In genomic region chr12:47264951-47265350, GRCh38 we compare ENCODE assay signal across 18 cellular contexts.
DNase-seq lines count a peak whose midpoint lies in the region; ATAC-seq, FAIRE-seq and TF ChIP-seq lines count a peak whose summit lies in the region.
"Had no signal": no experiment of that assay in that cellular context is flagged by ENCODE, and none has a peak within 500 bp of the region (broad histone marks: within the 10 kb centered on the region; RNA-seq: fewer than 3 reads in every experiment).

No MANE protein-coding gene starts in this region.

- no peak overlapping the region for H3K4me2 ChIP-seq in K562 (ENCODE audit: insufficient read depth, low read length)
- no peak overlapping the region for H3K4me2 ChIP-seq in MM.1S (ENCODE audit: low read depth, low read length)
- H3K4me2 ChIP-seq: BLaER1 treated with 17β-estradiol and CSF1 and Interleukin-3, amounts not matched to agents 10 nM and 100 nM; GM23338 had no signal

- H3K9me3 Mint-ChIP-seq in activated naive CD4-positive, alpha-beta T cell treated with anti-CD3 and anti-CD28 coated beads, Interleukin-2, amount 50 U/mL, for 24 hours = peaks cover 12% of the 10 kb centered on the region
- peaks cover 0 to 11% (median 3%) of the 10 kb centered on the region in 11 donors for H3K9me3 Mint-ChIP-seq in naive thymus-derived CD4-positive, alpha-beta T cell
- H3K9me3 Mint-ChIP-seq in stimulated activated memory B cell treated with anti-CD40 and anti-IgM and Interleukin-4, amounts not matched to agents 10 μg/mL and 1 μg/mL and 100 μg/mL, for 72 hours = peaks cover 2% of the 10 kb centered on the region
- H3K9me3 Mint-ChIP-seq: GM23338 had no signal

- peaks cover 0 to 14% of the 10 kb centered on the region in 2 experiments; a peak in 4 of 5 replicates for H3K4me1 ChIP-seq in K562 (replicated peaks in 1 of 2; ENCODE audit: control insufficient read depth in 2 of 2, insufficient read depth in 2 of 2, low read length in 2 of 2)
- peaks cover 9 to 18% of the 10 kb centered on the region in 2 donors for H3K4me1 ChIP-seq in naive thymus-derived CD4-positive, alpha-beta T cell (ENCODE audit: control insufficient read depth in 2 of 2, insufficient read depth in 2 of 2, low read length in 2 of 2)
- H3K4me1 ChIP-seq in MM.1S (ENCODE audit: low read length) = peaks cover 23% of the 10 kb centered on the region

- H3K4me3 ChIP-seq in K562 = no peak overlapping the region
- H3K4me3 ChIP-seq in naive thymus-derived CD4-positive, alpha-beta T cell (ENCODE audit: low read length) = no peak overlapping the region
- H3K4me3 ChIP-seq in MM.1S (ENCODE audit: low read length) = no peak overlapping the region
- H3K4me3 ChIP-seq: BLaER1 treated with 17β-estradiol and CSF1 and Interleukin-3, amounts not matched to agents 10 nM and 100 nM; GM23338 had no signal

- intact Hi-C loops in K562 (cut with micrococcal nuclease) = no loop called here
- intact Hi-C loops in naive thymus-derived CD4-positive, alpha-beta T cell (cut with micrococcal nuclease) = loop anchor here in 1 of 2 donors (2.0 kb wide), 1 partner anchor 20 kb away; no protein-coding TSS in a partner anchor

- H3K4me1 Mint-ChIP-seq in activated naive CD4-positive, alpha-beta T cell treated with anti-CD3 and anti-CD28 coated beads, Interleukin-2, amount 50 U/mL, for 24 hours = peaks cover 46% of the 10 kb centered on the region
- peaks cover 28 to 63% (median 52%) of the 10 kb centered on the region in 7 donors for H3K4me1 Mint-ChIP-seq in naive thymus-derived CD4-positive, alpha-beta T cell
- peaks cover 31% of the 10 kb centered on the region for H3K4me1 Mint-ChIP-seq in stimulated activated memory B cell treated with anti-CD40 and anti-IgM and Interleukin-4, amounts not matched to agents 10 μg/mL and 1 μg/mL and 100 μg/mL, for 72 hours
- H3K4me1 Mint-ChIP-seq: GM23338 had no signal

- no peaks in the 10 kb centered on the region for H3K9me3 ChIP-seq in K562 (replicated peaks; ENCODE audit: control insufficient read depth, insufficient read depth, low read depth, low read length)
- no peaks in the 10 kb centered on the region for H3K9me3 ChIP-seq in naive thymus-derived CD4-positive, alpha-beta T cell (ENCODE audit: control insufficient read depth in 2 of 3, low read length in 3 of 3)
- H3K9me3 ChIP-seq in MM.1S (replicated peaks; ENCODE audit: insufficient read depth, low read length) = no peaks in the 10 kb centered on the region

- POLR2A ChIA-PET in K562 (lab: Yijun Ruan, JAX) = interaction anchor here (0.7 to 1.3 kb wide), 2 partner anchors 8 to 142 kb away, joined by 3 to 6 read pairs; no protein-coding TSS in a partner anchor
- POLR2A ChIA-PET in naive thymus-derived CD4-positive, alpha-beta T cell (lab: Charles Lee) = interaction anchor here (0.6 to 1.1 kb wide), 3 partner anchors 12 to 440 kb away, joined by 3 to 4 read pairs (median 3); no protein-coding TSS in a partner anchor

- no TSS peak for BruUV-seq in K562 (replicated peaks; lab: Mats Ljungman, UMichigan)

- TF ChIP-seq EP300 in K562 (IDR thresholded peaks at IDR 0.05; ENCODE audit: low read length) = no peak

- H3F3A ChIP-seq in MM.1S (ENCODE audit: insufficient read depth, low read length) = peaks cover 7% of the 10 kb centered on the region; the same call in 1 of the 2 replicates

- H3K9ac ChIP-seq in K562 (ENCODE audit: insufficient read depth in 1 of 2, low read depth in 2 of 2, low read length in 2 of 2) = no peak overlapping the region
- H3K9ac ChIP-seq in MM.1S (ENCODE audit: low read length) = no peak overlapping the region
- H3K9ac ChIP-seq: BLaER1 treated with 17β-estradiol and CSF1 and Interleukin-3, amounts not matched to agents 10 nM and 100 nM had no signal

- FAIRE-seq in K562 (lab: Jason Lieb, UNC) = no peak
- FAIRE-seq: GM12892 had no signal

- no peak for TF ChIP-seq RAD21 in K562 (CRISPR knock-in tag; conservative IDR thresholded peaks at IDR 0.05 in 1 of 2, IDR thresholded peaks at IDR 0.05 in 1 of 2)

- CTCF ChIA-PET in K562 (lab: Yijun Ruan, JAX; ENCODE audit: low intra/inter-chr PET ratio) = no interaction called here
- CTCF ChIA-PET in naive thymus-derived CD4-positive, alpha-beta T cell (lab: Charles Lee) = no interaction called here

- peaks cover 10% of the 10 kb centered on the region for H3K36me3 Mint-ChIP-seq in activated naive CD4-positive, alpha-beta T cell treated with anti-CD3 and anti-CD28 coated beads, Interleukin-2, amount 50 U/mL, for 24 hours
- peaks cover 10 to 25% (median 14%) of the 10 kb centered on the region in 5 donors for H3K36me3 Mint-ChIP-seq in naive thymus-derived CD4-positive, alpha-beta T cell
- H3K36me3 Mint-ChIP-seq in stimulated activated memory B cell treated with anti-CD40 and anti-IgM and Interleukin-4, amounts not matched to agents 10 μg/mL and 1 μg/mL and 100 μg/mL, for 72 hours = no peaks in the 10 kb centered on the region

- no peaks in the 10 kb centered on the region for H4K20me1 ChIP-seq in K562 (replicated peaks; ENCODE audit: control insufficient read depth, insufficient read depth, low read length)
- no peaks in the 10 kb centered on the region for H4K20me1 ChIP-seq in MM.1S (ENCODE audit: insufficient read depth, low read length)
- H4K20me1 ChIP-seq: BLaER1 treated with 17β-estradiol and CSF1 and Interleukin-3, amounts not matched to agents 10 nM and 100 nM had no signal

- TF ChIP-seq CTCF in K562 (IDR thresholded peaks at IDR 0.05 in 2 of 3, conservative IDR thresholded peaks at IDR 0.05 in 1 of 3; ENCODE audit: insufficient read depth in 2 of 3, low read depth in 1 of 3, low read length in 3 of 3) (no peak), MM.1S (IDR thresholded peaks at IDR 0.05; ENCODE audit: low read length) (no peak)

- H2AFZ ChIP-seq in K562 (ENCODE audit: low read depth, low read length) (peak overlapping the region; percentile 62), MM.1S (ENCODE audit: low read length) (no peak overlapping the region)
- H2AFZ ChIP-seq: GM23338 had no signal

- H3K27me3 Mint-ChIP-seq in activated naive CD4-positive, alpha-beta T cell treated with anti-CD3 and anti-CD28 coated beads, Interleukin-2, amount 50 U/mL, for 24 hours = no peaks in the 10 kb centered on the region
- H3K27me3 Mint-ChIP-seq in naive thymus-derived CD4-positive, alpha-beta T cell = no peaks in the 10 kb centered on the region
- H3K27me3 Mint-ChIP-seq in stimulated activated memory B cell treated with anti-CD40 and anti-IgM and Interleukin-4, amounts not matched to agents 10 μg/mL and 1 μg/mL and 100 μg/mL, for 72 hours = no peaks in the 10 kb centered on the region
- H3K27me3 Mint-ChIP-seq: CD4-positive, alpha-beta T cell had no signal

- peak overlapping the region; percentile 1 for H3K27ac Mint-ChIP-seq in activated naive CD4-positive, alpha-beta T cell treated with anti-CD3 and anti-CD28 coated beads, Interleukin-2, amount 50 U/mL, for 24 hours
- H3K27ac Mint-ChIP-seq in naive thymus-derived CD4-positive, alpha-beta T cell = peak overlapping the region in 5 of 9 donors; percentile 8 to 81 (median 46)
- H3K27ac Mint-ChIP-seq in stimulated activated memory B cell treated with anti-CD40 and anti-IgM and Interleukin-4, amounts not matched to agents 10 μg/mL and 1 μg/mL and 100 μg/mL, for 72 hours = peak overlapping the region; percentile 11
- H3K27ac Mint-ChIP-seq: CD4-positive, alpha-beta T cell; GM23338 had no signal

- ATAC-seq in K562 (no peak), HG02759 (IDR thresholded peaks at IDR 0.05; ENCODE audit: unreplicated experiment) (no peak)
- ATAC-seq in naive thymus-derived CD4-positive, alpha-beta T cell = no peak
- ATAC-seq in stimulated activated memory B cell treated with anti-CD40 and anti-IgM and Interleukin-4, amounts not matched to agents 10 μg/mL and 1 μg/mL and 100 μg/mL, for 72 hours = no peak
- ATAC-seq: GM23338 had no signal

- DNase-seq in activated naive CD4-positive, alpha-beta T cell (lab: John Stamatoyannopoulos, UW) = no peak
- DNase-seq in K562 (ENCODE audit: extremely low read depth in 1 of 4, low spot score in 3 of 4) (no peak), hypothalamus (lab: John Stamatoyannopoulos, UW) (no peak), MM.1S (no peak)
- DNase-seq in naive thymus-derived CD4-positive, alpha-beta T cell = no peak
- DNase-seq: AML-193; CD4-positive, alpha-beta T cell; DND-41; GDM1; H7 had no signal

- no peak overlapping the region for H3K4me3 Mint-ChIP-seq in activated naive CD4-positive, alpha-beta T cell treated with anti-CD3 and anti-CD28 coated beads, Interleukin-2, amount 50 U/mL, for 24 hours
- H3K4me3 Mint-ChIP-seq in naive thymus-derived CD4-positive, alpha-beta T cell = no peak overlapping the region
- H3K4me3 Mint-ChIP-seq in stimulated activated memory B cell treated with anti-CD40 and anti-IgM and Interleukin-4, amounts not matched to agents 10 μg/mL and 1 μg/mL and 100 μg/mL, for 72 hours = no peak overlapping the region
- H3K4me3 Mint-ChIP-seq: CD4-positive, alpha-beta T cell; GM23338 had no signal

- H3K9me1 ChIP-seq in K562 (ENCODE audit: control insufficient read depth, insufficient read depth, low read length) = no peaks in the 10 kb centered on the region

- no peak overlapping the region for H3K27ac ChIP-seq in K562 (ENCODE audit: extremely low read depth, low read depth, low read length)
- no peak overlapping the region for H3K27ac ChIP-seq in naive thymus-derived CD4-positive, alpha-beta T cell (ENCODE audit: low read depth, low read length)
- no peak overlapping the region for H3K27ac ChIP-seq in MM.1S (ENCODE audit: low read length)
- H3K27ac ChIP-seq: 22Rv1; BLaER1 treated with 17β-estradiol and CSF1 and Interleukin-3, amounts not matched to agents 10 nM and 100 nM; HL-60 had no signal

- 59% methylated on average over 4 of the region's 4 CpGs for WGBS in K562 (ENCODE audit: insufficient coverage, low coverage, missing lambda C conversion rate)

- H3K79me2 ChIP-seq in K562 (ENCODE audit: control insufficient read depth, insufficient read depth, low read length) (no peaks in the 10 kb centered on the region), MM.1S (ENCODE audit: low read length) (no peaks in the 10 kb centered on the region)

- TF ChIP-seq POLR2A in K562 (conservative IDR thresholded peaks at IDR 0.05) = no peak

- H3K36me3 ChIP-seq in K562 (ENCODE audit: control insufficient read depth, insufficient read depth, low read length) (no peaks in the 10 kb centered on the region), MM.1S (replicated peaks; ENCODE audit: insufficient read depth, low read length) (no peaks in the 10 kb centered on the region)
- H3K36me3 ChIP-seq in naive thymus-derived CD4-positive, alpha-beta T cell (ENCODE audit: control insufficient read depth in 2 of 3, insufficient read depth in 3 of 3, low read length in 3 of 3) = no peaks in the 10 kb centered on the region
- H3K36me3 ChIP-seq: BLaER1 treated with 17β-estradiol and CSF1 and Interleukin-3, amounts not matched to agents 10 nM and 100 nM had no signal

- no peaks in the 10 kb centered on the region for H3K27me3 ChIP-seq in K562 (ENCODE audit: control insufficient read depth in 2 of 2, insufficient read depth in 2 of 2, low read length in 2 of 2)
- H3K27me3 ChIP-seq in naive thymus-derived CD4-positive, alpha-beta T cell (ENCODE audit: control insufficient read depth in 2 of 2, insufficient read depth in 2 of 2, low read length in 2 of 2) = no peaks in the 10 kb centered on the region
- H3K27me3 ChIP-seq in MM.1S (replicated peaks; ENCODE audit: insufficient read depth, low read length) = no peaks in the 10 kb centered on the region
- H3K27me3 ChIP-seq: BLaER1 treated with 17β-estradiol and CSF1 and Interleukin-3, amounts not matched to agents 10 nM and 100 nM had no signal

- in situ Hi-C loops in K562 (cut with MboI) = no loop called here

- no peaks in the 10 kb centered on the region for H3K9me2 ChIP-seq in MM.1S (replicated peaks; ENCODE audit: insufficient read depth, low read length)
